In the genomic region with DNA sequence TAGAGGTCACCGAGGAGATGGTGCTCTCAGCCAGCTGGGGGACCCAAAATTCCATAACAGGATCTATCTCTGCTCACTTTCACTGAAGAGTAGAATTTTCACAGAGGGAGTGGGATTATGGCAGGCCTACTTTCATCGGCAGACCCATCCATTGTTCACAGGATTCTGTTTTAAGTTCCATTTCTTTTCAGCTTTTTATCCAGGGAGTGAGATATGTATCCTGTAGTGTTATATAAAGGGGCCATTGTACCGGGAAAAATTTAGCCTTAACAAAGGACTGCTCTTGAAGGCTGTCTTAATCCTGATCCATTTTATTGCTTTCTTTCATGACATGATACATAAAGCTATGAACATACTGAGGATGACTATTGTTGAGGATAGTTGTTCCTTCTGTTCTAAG, we compare ENCODE assay signal across 21 cellular contexts.
"Had no signal": no experiment of that assay in that cellular context is flagged by ENCODE, and none has a peak within 500 bp of the region (broad histone marks: within the 10 kb centered on the region; RNA-seq: fewer than 3 reads in every experiment).

No MANE protein-coding gene starts in this region.

- H3K4me1 Mint-ChIP-seq: memory B cell; natural killer cell; stimulated activated effector memory CD8-positive, alpha-beta T cell treated with anti-CD3 and anti-CD28 coated beads, Interleukin-12 subunit alpha, Interleukin-12 subunit beta, amount 100 ng/mL, for 72 hours had no signal

- DNase-seq: dorsolateral prefrontal cortex; effector CD8-positive, alpha-beta T cell; esophagus squamous epithelium; gastrocnemius medialis; head of caudate nucleus; natural killer cell; nucleus accumbens; stimulated activated CD4-positive, alpha-beta T cell treated with anti-CD3 and anti-CD28 coated beads, Interleukin-2, amount 100 ng/mL, for 24 hours; stimulated activated CD4-positive, alpha-beta T cell treated with anti-CD3 and anti-CD28 coated beads, Interleukin-4, amount 100 ng/mL, for 24 hours; stimulated activated naive CD4-positive, alpha-beta T cell treated with Interleukin-2 at 50 U/mL for 16 hours; substantia nigra; testis; tibial artery; upper lobe of left lung had no signal

- H3K9me3 ChIP-seq: esophagus squamous epithelium, gastrocnemius medialis, prostate gland, testis, tibial artery, upper lobe of left lung had no signal

- H3K4me3 ChIP-seq: dorsolateral prefrontal cortex, esophagus squamous epithelium, gastrocnemius medialis, lung, prostate gland, right atrium auricular region, testis, tibial artery, upper lobe of left lung had no signal

- H3K27ac ChIP-seq: dorsolateral prefrontal cortex, esophagus squamous epithelium, gastrocnemius medialis, prostate gland, right atrium auricular region, testis, tibial artery, upper lobe of left lung had no signal

- H3K4me1 ChIP-seq: esophagus squamous epithelium, gastrocnemius medialis, prostate gland, right atrium auricular region, testis, tibial artery, upper lobe of left lung had no signal

- ATAC-seq: gastrocnemius medialis; left lobe of liver; natural killer cell; sciatic nerve; stimulated activated effector memory CD8-positive, alpha-beta T cell treated with anti-CD3 and anti-CD28 coated beads, Interleukin-12 subunit alpha, Interleukin-12 subunit beta, amount 100 ng/mL, for 72 hours had no signal

- H3K36me3 Mint-ChIP-seq: memory B cell; natural killer cell; stimulated activated effector memory CD8-positive, alpha-beta T cell treated with anti-CD3 and anti-CD28 coated beads, Interleukin-12 subunit alpha, Interleukin-12 subunit beta, amount 100 ng/mL, for 72 hours had no signal

- H3K4me3 Mint-ChIP-seq: memory B cell; natural killer cell; stimulated activated effector memory CD8-positive, alpha-beta T cell treated with anti-CD3 and anti-CD28 coated beads, Interleukin-12 subunit alpha, Interleukin-12 subunit beta, amount 100 ng/mL, for 72 hours had no signal

- H3K36me3 ChIP-seq: esophagus squamous epithelium, gastrocnemius medialis, prostate gland, right atrium auricular region, tibial artery, upper lobe of left lung had no signal

- H3K27ac Mint-ChIP-seq: memory B cell; natural killer cell; stimulated activated effector memory CD8-positive, alpha-beta T cell treated with anti-CD3 and anti-CD28 coated beads, Interleukin-12 subunit alpha, Interleukin-12 subunit beta, amount 100 ng/mL, for 72 hours had no signal

- H3K27me3 ChIP-seq: dorsolateral prefrontal cortex, esophagus squamous epithelium, gastrocnemius medialis, right atrium auricular region, testis, tibial artery, upper lobe of left lung had no signal

- H3K27me3 Mint-ChIP-seq: memory B cell had no signal
